Comparison of ENCODE assay signal across 1 cellular context in genomic region chr11:86673055-86673843, GRCh38.
TF ChIP-seq lines count a peak whose summit lies in the region.

No MANE protein-coding gene starts in this region.

TF ChIP-seq in WTC11, 78 proteins besides CTCF, POLR2A, EP300 and RAD21 (continued from another document):
- no peak for TF ChIP-seq USF2 (CRISPR knock-in tag; IDR thresholded peaks at IDR 0.05)
